29 cellular contexts compared by ENCODE assay signal in genomic region chr2:134041877-134042276, GRCh38.
"Had no signal": no experiment of that assay in that cellular context is flagged by ENCODE, and none has a peak within 500 bp of the region (broad histone marks: within the 10 kb centered on the region; RNA-seq: fewer than 3 reads in every experiment).

No MANE protein-coding gene starts in this region.

- H3K4me2 ChIP-seq: KMS-11 had no signal

- H3K9me3 Mint-ChIP-seq: activated T-helper 1 cell treated with anti-CD3 and anti-CD28 coated beads, Interleukin-12 subunit alpha, Interleukin-12 subunit beta, Interleukin-2, Interleukin-4 antibody, amounts not matched to agents 30 ng/mL and 10 ng/mL and 1 ng/mL, durations not matched to agents 14 hours and 24 hours and 36 hours had no signal

- H3K9me3 ChIP-seq: breast epithelium had no signal

- H3K9ac ChIP-seq: KMS-11 had no signal

- H3K36me3 Mint-ChIP-seq: activated naive CD4-positive, alpha-beta T cell treated with anti-CD3 and anti-CD28 coated beads, Interleukin-2, amount 50 U/mL, for 24 hours had no signal

- H3K4me1 ChIP-seq: breast epithelium had no signal

- H3K4me3 ChIP-seq: breast epithelium, SK-N-MC had no signal

- H3K36me3 ChIP-seq: breast epithelium, WERI-Rb-1 had no signal

- H3K27ac Mint-ChIP-seq: activated CD8-positive, alpha-beta memory T cell treated with anti-CD3 and anti-CD28 coated beads, Interleukin-2, amount 10 ng/mL, durations not matched to agents 7 days and 5 days; activated CD8-positive, alpha-beta T cell treated with anti-CD3 and anti-CD28 coated beads, Interleukin-2, amount 10 ng/mL, durations not matched to agents 7 days and 5 days; activated naive CD4-positive, alpha-beta T cell treated with anti-CD3 and anti-CD28 coated beads, Interleukin-2, amount 50 U/mL, for 24 hours; activated T-cell treated with anti-CD3 and anti-CD28 coated beads, Interleukin-2, amount 50 U/mL, for 24 hours; activated T-helper 1 cell treated with anti-CD3 and anti-CD28 coated beads, Interleukin-12 subunit alpha, Interleukin-12 subunit beta, Interleukin-2, Interleukin-4 antibody, amounts not matched to agents 30 ng/mL and 10 ng/mL and 1 ng/mL, durations not matched to agents 14 hours and 24 hours and 36 hours had no signal

- H3K27me3 ChIP-seq: breast epithelium had no signal

- ATAC-seq: activated CD4-positive, CD25-positive, alpha-beta regulatory T cell treated with anti-CD3 and anti-CD28 coated beads, Interleukin-2, amount 50 U/mL, for 24 hours; activated CD8-positive, alpha-beta memory T cell treated with anti-CD3 and anti-CD28 coated beads, Interleukin-2, amount 10 ng/mL, durations not matched to agents 7 days and 5 days; activated CD8-positive, alpha-beta T cell treated with anti-CD3 and anti-CD28 coated beads, Interleukin-2, amount 10 ng/mL, durations not matched to agents 7 days and 5 days; Panc1; Right ventricle myocardium inferior had no signal

- H3K27ac ChIP-seq: breast epithelium, KMS-11, SK-N-MC, WERI-Rb-1 had no signal

- H3K4me3 Mint-ChIP-seq: activated CD8-positive, alpha-beta memory T cell treated with anti-CD3 and anti-CD28 coated beads, Interleukin-2, amount 10 ng/mL, durations not matched to agents 7 days and 5 days; activated CD8-positive, alpha-beta T cell treated with anti-CD3 and anti-CD28 coated beads, Interleukin-2, amount 10 ng/mL, durations not matched to agents 7 days and 5 days; activated naive CD4-positive, alpha-beta T cell treated with anti-CD3 and anti-CD28 coated beads, Interleukin-2, amount 50 U/mL, for 24 hours; activated T-cell treated with anti-CD3 and anti-CD28 coated beads, Interleukin-2, amount 50 U/mL, for 24 hours; activated T-helper 1 cell treated with anti-CD3 and anti-CD28 coated beads, Interleukin-12 subunit alpha, Interleukin-12 subunit beta, Interleukin-2, Interleukin-4 antibody, amounts not matched to agents 30 ng/mL and 10 ng/mL and 1 ng/mL, durations not matched to agents 14 hours and 24 hours and 36 hours had no signal

- DNase-seq: activated CD4-positive, alpha-beta T cell treated with anti-CD3 and anti-CD28 coated beads for 48 hours; activated CD4-positive, alpha-beta T cell treated with anti-CD3 and anti-CD28 coated beads, Interleukin-2, amount 50 U/mL, for 4 hours; activated CD8-positive, alpha-beta memory T cell treated with anti-CD3 and anti-CD28 coated beads, Interleukin-2, amount 10 ng/mL, durations not matched to agents 7 days and 5 days; activated CD8-positive, alpha-beta T cell treated with anti-CD3 and anti-CD28 coated beads, Interleukin-2, amount 10 ng/mL, durations not matched to agents 7 days and 5 days; activated effector memory CD4-positive, alpha-beta T cell treated with Interleukin-2 at 50 U/mL for 16 hours; activated naive CD4-positive, alpha-beta T cell; activated T-cell treated with anti-CD3 and anti-CD28 coated beads, Interleukin-2, amount 50 U/mL, for 24 hours; aorta; caudate nucleus; NCI-H1092 treated with DMSO at 0.1 percent for 48 hours; NCI-H1417 treated with DMSO at 0.1 percent for 48 hours; NCI-H1694; NCI-H2029; NCI-H2107; NCI-H2171 treated with DMSO at 0.1 percent for 48 hours; NCI-H226; NCI-H526; NCI-H82; RPMI8226; T-helper 1 cell; WERI-Rb-1 had no signal
